Comparison of ENCODE assay signal across 27 cellular contexts in the genomic region with DNA sequence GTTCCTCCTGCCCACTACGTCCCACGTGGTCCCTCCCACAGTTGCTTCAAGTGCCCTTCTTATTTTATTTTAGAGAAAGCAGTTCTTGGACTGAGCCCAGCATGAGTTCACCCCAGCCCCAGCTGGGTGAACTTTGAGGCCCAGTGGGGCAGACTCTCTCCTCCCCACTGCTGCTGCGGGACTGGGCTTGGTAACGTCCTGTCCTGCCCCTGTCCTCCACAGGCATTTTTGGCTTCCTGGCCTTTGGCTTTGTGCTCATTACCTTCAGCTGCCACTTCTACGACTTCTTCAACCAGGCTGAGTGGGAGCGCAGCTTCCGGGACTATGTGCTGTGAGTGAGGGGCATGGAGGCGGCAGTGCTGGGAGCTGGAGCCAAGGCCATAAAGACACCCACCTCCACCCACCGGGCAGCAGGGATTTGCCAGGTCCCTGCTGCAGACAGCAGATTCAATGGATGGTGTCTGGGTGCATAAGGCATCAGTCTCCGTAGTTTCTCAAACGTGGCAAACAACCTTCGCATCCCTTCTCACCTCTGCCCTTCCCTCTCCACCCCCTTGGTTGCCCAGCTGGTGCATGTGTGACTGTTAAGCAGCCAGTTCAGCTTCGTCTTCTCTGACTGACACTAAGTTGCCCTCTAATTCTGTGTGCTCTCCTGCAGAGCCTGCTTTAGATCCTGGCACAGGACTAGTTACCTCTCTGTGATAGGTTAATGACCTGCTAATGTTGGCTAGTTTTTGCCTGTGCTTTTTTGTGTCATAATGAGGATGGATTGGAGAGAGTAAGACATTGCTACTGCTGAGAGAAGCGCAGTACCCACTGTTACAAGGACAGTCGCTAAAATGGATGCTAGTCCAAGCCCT. TPM values are rescaled to one million over a fixed set of nuclear protein-coding genes. Genes with fewer than 3 reads are reported as not detected.
"Had no signal": no experiment of that assay in that cellular context is flagged by ENCODE, and none has a peak within 500 bp of the region (broad histone marks: within the 10 kb centered on the region; RNA-seq: fewer than 3 reads in every experiment).

No MANE protein-coding gene starts in this region.

- H3K27me3 ChIP-seq: adrenal gland, body of pancreas, colonic mucosa, gastrocnemius medialis had no signal

- H3K9me3 ChIP-seq: adrenal gland, body of pancreas, colonic mucosa, gastrocnemius medialis had no signal

- ATAC-seq: activated CD4-positive, alpha-beta T cell treated with anti-CD3 and anti-CD28 coated beads for 36 hours; activated naive CD8-positive, alpha-beta T cell treated with anti-CD3 and anti-CD28 coated beads, Interleukin-2, amount 50 U/mL, for 24 hours; body of pancreas; esophagus mucosa had no signal

- H3K36me3 ChIP-seq: adrenal gland, colonic mucosa, gastrocnemius medialis had no signal

- DNase-seq: activated CD4-positive, alpha-beta memory T cell treated with anti-CD3 and anti-CD28 coated beads for 36 hours; activated CD4-positive, alpha-beta T cell treated with anti-CD3 and anti-CD28 coated beads for 36 hours; activated CD4-positive, alpha-beta T cell treated with anti-CD3 and anti-CD28 coated beads, Interleukin-2, amount 10 ng/mL, durations not matched to agents 24 days and 14 days; activated CD4-positive, CD25-positive, alpha-beta regulatory T cell; activated CD4-positive, CD25-positive, alpha-beta regulatory T cell treated with anti-CD3 and anti-CD28 coated beads, Interleukin-2, amount 50 U/mL, for 72 hours; activated CD8-positive, alpha-beta memory T cell treated with anti-CD3 and anti-CD28 coated beads, Interleukin-2, amount 10 ng/mL, durations not matched to agents 7 days and 5 days; activated CD8-positive, alpha-beta memory T cell treated with anti-CD3 and anti-CD28 coated beads, Interleukin-2, amount 50 U/mL, for 4 hours; activated CD8-positive, alpha-beta T cell treated with anti-CD3 and anti-CD28 coated beads, Interleukin-2, amount 10 ng/mL, durations not matched to agents 7 days and 5 days; activated effector memory CD4-positive, alpha-beta T cell treated with anti-CD3 and anti-CD28 coated beads, Interleukin-2, amount 50 U/mL, for 16 hours; activated naive CD4-positive, alpha-beta T cell treated with anti-CD3 and anti-CD28 coated beads for 36 hours; activated naive CD8-positive, alpha-beta T cell treated with anti-CD3 and anti-CD28 coated beads for 36 hours; activated naive CD8-positive, alpha-beta T cell treated with anti-CD3 and anti-CD28 coated beads, Interleukin-2, amount 50 U/mL, for 24 hours; activated T-cell treated with anti-CD3 and anti-CD28 coated beads, Interleukin-2, amount 50 U/mL, for 1 hour; activated T-cell treated with anti-CD3 and anti-CD28 coated beads, Interleukin-2, amount 50 U/mL, for 48 hours; adrenal gland; aorta; body of pancreas; central memory CD4-positive, alpha-beta T cell; cerebellar nuclear complex; colonic mucosa; effector CD8-positive, alpha-beta T cell; foreskin fibroblast; gastrocnemius medialis; glutamatergic neuron; T-helper 2 cell had no signal

- H3K4me3 ChIP-seq: adrenal gland, body of pancreas, colonic mucosa, gastrocnemius medialis had no signal

- H3K4me1 ChIP-seq: adrenal gland, body of pancreas, colonic mucosa had no signal

- H3K27ac ChIP-seq: adrenal gland, body of pancreas, colonic mucosa, gastrocnemius medialis had no signal

RNA-seq across cellular contexts. Expression of a gene that starts 20.9 kb away (rescaled TPM):
- total RNA-seq: activated CD8-positive, alpha-beta T cell treated with anti-CD3 and anti-CD28 coated beads, Interleukin-2, amount 10 ng/mL, durations not matched to agents 7 days and 5 days; T-helper 1 cell treated with Interleukin-12 subunit alpha and Interleukin-12 subunit beta and Interleukin-4 antibody, amounts not matched to agents 30 ng/mL and 1 ng/mL, for 36 hours had no signal
